11 cellular contexts compared by ENCODE assay signal in the genomic region with DNA sequence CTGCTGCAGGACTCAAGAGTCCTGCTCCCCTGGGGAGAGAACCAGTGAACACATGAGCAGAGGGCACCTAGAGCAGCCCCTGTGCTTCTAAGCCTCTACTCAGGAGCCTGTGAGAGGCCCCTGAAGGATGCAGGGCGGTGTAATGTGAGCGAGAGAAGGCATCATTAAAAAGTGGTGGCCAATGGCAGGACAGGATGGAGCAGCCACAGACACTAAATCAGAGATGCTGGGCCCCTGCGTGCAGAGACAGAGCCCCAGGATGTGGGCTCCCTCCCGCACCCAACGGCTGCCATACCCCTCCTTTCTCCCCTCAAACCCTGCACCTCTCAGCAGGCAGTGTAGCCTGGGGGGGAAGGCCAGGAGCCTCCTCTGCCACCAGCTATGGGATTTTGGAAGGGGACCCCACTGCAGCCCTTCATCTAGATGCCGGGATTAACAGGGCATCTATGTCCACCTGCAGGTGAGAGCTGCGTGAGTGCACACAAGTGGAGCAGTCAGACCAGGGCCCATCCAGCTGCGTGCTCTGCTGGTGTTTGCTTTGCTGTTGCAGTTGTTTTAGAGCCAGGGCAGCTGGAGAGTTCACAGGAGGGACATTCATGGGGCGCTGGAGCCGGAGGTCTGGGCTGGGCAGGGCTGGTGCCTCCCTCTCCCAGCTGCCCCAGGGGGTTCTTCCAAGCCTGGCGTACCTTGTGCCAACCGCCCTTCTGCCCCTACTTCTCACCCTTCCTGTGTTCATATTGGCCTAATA. TPM values are rescaled to one million over a fixed set of nuclear protein-coding genes. Genes with fewer than 3 reads are reported as not detected.
DNase-seq lines count a peak whose midpoint lies in the region; ATAC-seq and TF ChIP-seq lines count a peak whose summit lies in the region.
"Had no signal": no experiment of that assay in that cellular context is flagged by ENCODE, and none has a peak within 500 bp of the region (broad histone marks: within the 10 kb centered on the region; RNA-seq: fewer than 3 reads in every experiment).

No MANE protein-coding gene starts in this region.

- H3K9me2 ChIP-seq in MM.1S (replicated peaks; ENCODE audit: insufficient read depth, low read length), result no peaks in the 10 kb centered on the region

- H3K36me3 ChIP-seq in neuronal stem cell (replicated peaks in 1 of 2; ENCODE audit: control insufficient read depth in 2 of 2, insufficient read depth in 2 of 2, low read length in 2 of 2) (no peaks in the 10 kb centered on the region), MM.1S (replicated peaks; ENCODE audit: insufficient read depth, low read length) (no peaks in the 10 kb centered on the region)
- H3K36me3 ChIP-seq: suprapubic skin had no signal

- H3K4me2 ChIP-seq in neuronal stem cell (ENCODE audit: insufficient read depth, low read length, poor library complexity, severe bottlenecking) (no peak overlapping the region), MM.1S (ENCODE audit: low read depth, low read length) (no peak overlapping the region)

- H3K79me1 ChIP-seq in neuronal stem cell (ENCODE audit: low read depth, low read length), result no peaks in the 10 kb centered on the region

- ATAC-seq in activated CD8-positive, alpha-beta T cell treated with anti-CD3 and anti-CD28 coated beads for 36 hours, result peak; percentile 69
- no peak for ATAC-seq in GM21423 (IDR thresholded peaks at IDR 0.05; ENCODE audit: unreplicated experiment)

- H3K18ac ChIP-seq in neuronal stem cell (ENCODE audit: low read length), result peak overlapping the region; percentile 73

- H3K9me3 ChIP-seq in neuronal stem cell (replicated peaks in 1 of 2; ENCODE audit: control insufficient read depth in 2 of 2, insufficient read depth in 1 of 2, low read depth in 1 of 2, low read length in 2 of 2) (peaks cover 0 to 4% of the 10 kb centered on the region in 2 donors), MM.1S (replicated peaks; ENCODE audit: insufficient read depth, low read length) (no peaks in the 10 kb centered on the region)
- H3K9me3 ChIP-seq: suprapubic skin had no signal

- H3K4ac ChIP-seq in neuronal stem cell (ENCODE audit: low read length), result no peak overlapping the region

- DNase-seq in DMS79 treated with DMSO at 0.1 percent for 48 hours (lab: John Stamatoyannopoulos, UW), result peak; percentile 39
- DNase-seq in NCI-H146 (lab: John Stamatoyannopoulos, UW), result peak; percentile 67
- DNase-seq in activated CD8-positive, alpha-beta T cell treated with anti-CD3 and anti-CD28 coated beads for 36 hours, result peak; percentile 55
- no peak for DNase-seq in neuronal stem cell (ENCODE audit: low spot score)
- no peak for DNase-seq in stimulated activated naive CD4-positive, alpha-beta T cell treated with Interleukin-2 at 50 U/mL for 16 hours (lab: John Stamatoyannopoulos, UW)
- DNase-seq in MM.1S, result no peak
- DNase-seq: activated T-cell treated with anti-CD3 and anti-CD28 coated beads, Interleukin-2, amount 50 U/mL, for 72 hours; mesendoderm; NCI-H1694 treated with DMSO at 0.1 percent for 48 hours had no signal

- H3K79me2 ChIP-seq in MM.1S (ENCODE audit: low read length), result no peaks in the 10 kb centered on the region

- H2AFZ ChIP-seq in neuronal stem cell (ENCODE audit: low read length), result no peak overlapping the region
- H2AFZ ChIP-seq in MM.1S (ENCODE audit: low read length), result no peak overlapping the region

- no peak overlapping the region for H3K4me3 ChIP-seq in neuronal stem cell (ENCODE audit: low read length in 2 of 2)
- H3K4me3 ChIP-seq in MM.1S (ENCODE audit: low read length), result no peak overlapping the region
- H3K4me3 ChIP-seq: suprapubic skin had no signal

- POLR2A ChIA-PET in activated CD8-positive, alpha-beta T cell treated with anti-CD3 and anti-CD28 coated beads for 36 hours (lab: Charles Lee), result interaction anchor here (1.0 kb wide), 1 partner anchor 9 kb away, joined by 4 read pairs; no protein-coding TSS in a partner anchor

- peaks cover 4 to 59% (median 18%) of the 10 kb centered on the region in 3 experiments for H3K27me3 ChIP-seq in neuronal stem cell (ENCODE audit: control insufficient read depth in 3 of 3, insufficient read depth in 3 of 3, low read depth in 1 of 3, low read length in 3 of 3)
- H3K27me3 ChIP-seq in MM.1S (replicated peaks; ENCODE audit: insufficient read depth, low read length), result 0 out of 2 replicates have a peak, but pooled peaks cover 11% of the 10 kb centered on the region

- WGBS in neuronal stem cell (ENCODE audit: extremely low coverage in 2 of 2, insufficient read length in 2 of 2, insufficient replicate concordance in 1 of 2), 2 donors, result no CpG with 5 or more reads among the region's 12 CpGs

- H4K91ac ChIP-seq in neuronal stem cell (ENCODE audit: low read depth, low read length, poor library complexity), result no peak overlapping the region

- no peaks in the 10 kb centered on the region for H3K36me3 Mint-ChIP-seq in activated CD8-positive, alpha-beta T cell treated with anti-CD3 and anti-CD28 coated beads for 36 hours (ENCODE audit: low read depth)

- CTCF ChIA-PET in activated CD8-positive, alpha-beta T cell treated with anti-CD3 and anti-CD28 coated beads for 36 hours (lab: Charles Lee), result interaction anchor here (1.1 kb wide), 1 partner anchor 14 kb away, joined by 9 read pairs; no protein-coding TSS in a partner anchor

- H2BK15ac ChIP-seq in neuronal stem cell (ENCODE audit: low read length), result no peak overlapping the region

- peaks cover 8% of the 10 kb centered on the region for H3K27me3 Mint-ChIP-seq in activated CD8-positive, alpha-beta T cell treated with anti-CD3 and anti-CD28 coated beads for 36 hours

- H2BK120ac ChIP-seq in neuronal stem cell (ENCODE audit: low read depth, low read length), result no peak overlapping the region

- no peak overlapping the region for H2BK5ac ChIP-seq in neuronal stem cell (ENCODE audit: low read length)

- no peak overlapping the region for H3K27ac Mint-ChIP-seq in activated CD8-positive, alpha-beta T cell treated with anti-CD3 and anti-CD28 coated beads for 36 hours
- H3K27ac Mint-ChIP-seq: activated T-cell treated with anti-CD3 and anti-CD28 coated beads, Interleukin-2, amount 50 U/mL, for 72 hours had no signal

- TF ChIP-seq CTCF in activated CD8-positive, alpha-beta T cell treated with anti-CD3 and anti-CD28 coated beads for 36 hours (IDR thresholded peaks at IDR 0.05), result no peak
- no peak for TF ChIP-seq CTCF in MM.1S (IDR thresholded peaks at IDR 0.05; ENCODE audit: low read length)

- H4K20me1 ChIP-seq in MM.1S (ENCODE audit: insufficient read depth, low read length), result no peaks in the 10 kb centered on the region

- H3K27ac ChIP-seq in neuronal stem cell (replicated peaks; ENCODE audit: low read length), result no peak overlapping the region
- no peak overlapping the region for H3K27ac ChIP-seq in MM.1S (ENCODE audit: low read length)
- H3K27ac ChIP-seq: suprapubic skin had no signal

- no peak overlapping the region for H3K9ac ChIP-seq in neuronal stem cell (ENCODE audit: low read depth, low read length, poor library complexity)
- no peak overlapping the region for H3K9ac ChIP-seq in MM.1S (ENCODE audit: low read length)

- no peak overlapping the region for H2AK5ac ChIP-seq in neuronal stem cell (ENCODE audit: low read depth, low read length)

- no peak overlapping the region for H3K4me3 Mint-ChIP-seq in activated CD8-positive, alpha-beta T cell treated with anti-CD3 and anti-CD28 coated beads for 36 hours
- H3K4me3 Mint-ChIP-seq: activated T-cell treated with anti-CD3 and anti-CD28 coated beads, Interleukin-2, amount 50 U/mL, for 72 hours had no signal

- no peak overlapping the region for H3K14ac ChIP-seq in neuronal stem cell (ENCODE audit: low read length)

- H3K23ac ChIP-seq in neuronal stem cell (ENCODE audit: low read depth, low read length, poor library complexity), result peak overlapping the region; percentile 70

- H4K8ac ChIP-seq in neuronal stem cell (ENCODE audit: low read depth, low read length), result no peak overlapping the region

- H3K4me1 ChIP-seq in neuronal stem cell (ENCODE audit: control insufficient read depth in 2 of 2, insufficient read depth in 1 of 2, low read depth in 1 of 2, low read length in 2 of 2), result peaks cover 5 to 7% of the 10 kb centered on the region in 2 donors
- H3K4me1 ChIP-seq in MM.1S (ENCODE audit: low read length), result peaks cover 4% of the 10 kb centered on the region; the same call in 1 of the 2 replicates

- no peaks in the 10 kb centered on the region for H3F3A ChIP-seq in MM.1S (ENCODE audit: insufficient read depth, low read length)

- H2BK12ac ChIP-seq in neuronal stem cell (ENCODE audit: low read length), result no peak overlapping the region

- H3K4me1 Mint-ChIP-seq in activated CD8-positive, alpha-beta T cell treated with anti-CD3 and anti-CD28 coated beads for 36 hours (ENCODE audit: low read depth), result peaks cover 7% of the 10 kb centered on the region

- no peaks in the 10 kb centered on the region for H3K9me3 Mint-ChIP-seq in activated CD8-positive, alpha-beta T cell treated with anti-CD3 and anti-CD28 coated beads for 36 hours
- H3K9me3 Mint-ChIP-seq: activated T-cell treated with anti-CD3 and anti-CD28 coated beads, Interleukin-2, amount 50 U/mL, for 72 hours had no signal

- intact Hi-C loops in activated CD8-positive, alpha-beta T cell treated with anti-CD3 and anti-CD28 coated beads for 36 hours (cut with micrococcal nuclease), result no loop called here

RNA-seq across cellular contexts. Expression of a gene that starts 5.1 kb away (rescaled TPM):
- total RNA-seq in activated CD8-positive, alpha-beta T cell treated with anti-CD3 and anti-CD28 coated beads for 36 hours, result 10 to 100 TPM; 31.7 to 39.2 TPM
- 22.0 TPM for polyA plus RNA-seq in neuronal stem cell (2013, experiment 1 of 2)
- 22.8 TPM for polyA plus RNA-seq in neuronal stem cell (2013, experiment 2 of 2)

Comparison
In these comparisons a context has a peak if more than half of its experiments do, and no peak if none do; other contexts are left out.
1. DNase-seq: peak in DMS79 treated with DMSO at 0.1 percent for 48 hours (single experiment), NCI-H146 (single experiment) and activated CD8-positive, alpha-beta T cell treated with anti-CD3 and anti-CD28 coated beads for 36 hours (single experiment); none in neuronal stem cell (single experiment), stimulated activated naive CD4-positive, alpha-beta T cell treated with Interleukin-2 at 50 U/mL for 16 hours (single experiment) and MM.1S (single experiment).